In the genomic region with DNA sequence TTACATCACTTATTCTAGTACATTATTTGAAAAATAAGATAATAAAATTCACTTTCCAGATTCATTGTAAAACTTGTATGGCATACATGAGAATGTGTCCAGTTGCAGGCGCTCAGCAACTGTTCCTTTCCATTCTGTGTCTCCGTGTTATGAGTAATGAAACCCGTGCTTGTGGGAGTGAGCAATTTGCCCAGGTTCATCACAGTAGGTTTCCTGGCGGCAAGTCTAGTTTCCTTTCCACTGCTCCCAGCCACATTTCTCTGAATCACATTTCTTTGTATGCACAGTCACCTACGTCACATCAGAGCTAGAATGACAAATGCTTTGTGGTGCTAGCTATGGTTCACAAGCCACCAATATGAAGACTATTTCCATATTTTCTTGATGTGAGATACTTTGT, we compare ENCODE assay signal across 8 cellular contexts. TPM values are rescaled to one million over a fixed set of nuclear protein-coding genes. Genes with fewer than 3 reads are reported as not detected.
DNase-seq lines count a peak whose midpoint lies in the region; ATAC-seq, FAIRE-seq and TF ChIP-seq lines count a peak whose summit lies in the region.

No MANE protein-coding gene starts in this region.

- peak overlapping the region; percentile 54 for H3K4me3 Mint-ChIP-seq in activated CD4-positive, alpha-beta T cell treated with anti-CD3 and anti-CD28 coated beads, Interleukin-2, amount 10 ng/mL, durations not matched to agents 24 days and 14 days

- peak; percentile 19 for DNase-seq in H4 (ENCODE audit: low spot score)
- peak; percentile 92 for DNase-seq in activated CD4-positive, alpha-beta T cell treated with anti-CD3 and anti-CD28 coated beads, Interleukin-2, amount 10 ng/mL, durations not matched to agents 24 days and 14 days
- DNase-seq in cerebellum (ENCODE audit: low spot score) = peak; percentile 12
- DNase-seq in stimulated activated CD4-positive, alpha-beta T cell treated with anti-CD3 and anti-CD28 coated beads, Interleukin-4, amount 100 ng/mL, for 48 hours (ENCODE audit: low read depth in 2 of 2) = peak; percentile 32 to 60
- no peak for DNase-seq in vagina (ENCODE audit: extremely low spot score in 2 of 2)
- DNase-seq in NCI-H1092 (lab: John Stamatoyannopoulos, UW) = no peak
- no peak for DNase-seq in urothelium cell line (ENCODE audit: low spot score)

- no peak for FAIRE-seq in urothelium cell line (lab: Jason Lieb, UNC)

- peaks cover 59% of the 10 kb centered on the region for H3K36me3 Mint-ChIP-seq in activated CD4-positive, alpha-beta T cell treated with anti-CD3 and anti-CD28 coated beads, Interleukin-2, amount 10 ng/mL, durations not matched to agents 24 days and 14 days (ENCODE audit: low read depth)

- no peaks in the 10 kb centered on the region for H3K27me3 ChIP-seq in vagina

- TF ChIP-seq POLR2A in vagina (IDR thresholded peaks at IDR 0.05) = no peak

- intact Hi-C loops in activated CD4-positive, alpha-beta T cell treated with anti-CD3 and anti-CD28 coated beads, Interleukin-2, amount 10 ng/mL, durations not matched to agents 24 days and 14 days (cut with micrococcal nuclease) = loop anchor here (1.0 kb wide), 9 partner anchors 11 to 121 kb away; partner anchors contain the start of gene MOCS2
- intact Hi-C loops in vagina (cut with DNase I) = no loop called here

- peaks cover 28% of the 10 kb centered on the region for H3K4me1 Mint-ChIP-seq in activated CD4-positive, alpha-beta T cell treated with anti-CD3 and anti-CD28 coated beads, Interleukin-2, amount 10 ng/mL, durations not matched to agents 24 days and 14 days

- no peaks in the 10 kb centered on the region for H3K27me3 Mint-ChIP-seq in activated CD4-positive, alpha-beta T cell treated with anti-CD3 and anti-CD28 coated beads, Interleukin-2, amount 10 ng/mL, durations not matched to agents 24 days and 14 days

- H3K4me3 ChIP-seq in vagina = no peak overlapping the region

- H3K4me1 ChIP-seq in vagina = no peaks in the 10 kb centered on the region

- TF ChIP-seq CTCF in vagina (IDR thresholded peaks at IDR 0.05) = no peak

- no peak for ATAC-seq in GM18520 (IDR thresholded peaks at IDR 0.05; ENCODE audit: unreplicated experiment)

- H3K27ac Mint-ChIP-seq in activated CD4-positive, alpha-beta T cell treated with anti-CD3 and anti-CD28 coated beads, Interleukin-2, amount 10 ng/mL, durations not matched to agents 24 days and 14 days = peak overlapping the region; percentile 85

- H3K36me3 ChIP-seq in vagina = no peaks in the 10 kb centered on the region

- H3K9me3 Mint-ChIP-seq in activated CD4-positive, alpha-beta T cell treated with anti-CD3 and anti-CD28 coated beads, Interleukin-2, amount 10 ng/mL, durations not matched to agents 24 days and 14 days = no peaks in the 10 kb centered on the region

- no peaks in the 10 kb centered on the region for H3K9me3 ChIP-seq in vagina

- H3K27ac ChIP-seq in vagina = no peak overlapping the region

RNA-seq across cellular contexts. Expression of gene MOCS2, which starts 39.9 kb away (rescaled TPM):
- total RNA-seq in H4 (2014; rRNA removed; shearing (Covaris generic)) = 88.9 and 103 TPM in 2 replicates
- total RNA-seq in activated CD4-positive, alpha-beta T cell treated with anti-CD3 and anti-CD28 coated beads, Interleukin-2, amount 10 ng/mL, durations not matched to agents 24 days and 14 days = 16.5 and 18.4 TPM in 2 replicates
- total RNA-seq in cerebellum (26.3 TPM), vagina (33.1 TPM)

Comparison
In these comparisons a context has a peak if more than half of its experiments do, and no peak if none do; other contexts are left out.
1. DNase-seq: peak in H4 (single experiment), activated CD4-positive, alpha-beta T cell treated with anti-CD3 and anti-CD28 coated beads, Interleukin-2, amount 10 ng/mL, durations not matched to agents 24 days and 14 days (single experiment), cerebellum (single experiment) and stimulated activated CD4-positive, alpha-beta T cell treated with anti-CD3 and anti-CD28 coated beads, Interleukin-4, amount 100 ng/mL, for 48 hours (2 of 2); none in vagina (0 of 2), NCI-H1092 (single experiment) and urothelium cell line (single experiment).